ENCODE assay signal across 11 cellular contexts in the genomic region with DNA sequence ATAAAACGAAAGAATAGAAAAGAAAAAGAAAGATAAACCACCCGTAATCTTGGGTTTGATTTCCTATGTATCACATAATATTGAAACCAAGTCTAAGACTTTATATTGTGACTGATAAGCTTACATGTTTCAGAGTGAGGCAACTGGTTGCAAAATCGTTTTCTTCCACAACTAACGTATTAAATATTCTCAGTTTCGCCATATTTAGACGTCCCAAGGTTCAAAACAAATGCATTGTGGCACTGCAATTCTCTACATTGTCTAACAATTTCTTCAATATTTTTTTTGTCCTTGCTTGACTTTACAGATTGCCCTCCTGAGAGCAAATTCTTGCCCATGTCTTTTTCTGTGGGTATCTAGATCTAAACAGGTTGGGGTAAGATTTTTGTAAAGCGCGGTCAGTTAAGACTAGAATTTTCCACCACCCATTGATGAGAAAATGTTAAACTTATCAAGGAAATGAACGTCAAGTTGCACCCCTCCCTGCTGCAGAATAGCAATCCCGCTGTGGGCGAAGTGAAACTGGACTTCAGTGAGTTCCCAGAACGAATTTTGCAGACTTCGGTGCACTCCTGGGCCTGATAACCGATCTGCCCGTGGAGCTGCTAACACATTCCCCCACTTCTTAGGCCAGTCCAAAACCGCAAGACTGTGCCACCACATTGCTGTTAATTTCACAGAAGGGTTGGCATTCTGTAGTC. TPM values are rescaled to one million over a fixed set of nuclear protein-coding genes. Genes with fewer than 3 reads are reported as not detected.
DNase-seq lines count a peak whose midpoint lies in the region; ATAC-seq and TF ChIP-seq lines count a peak whose summit lies in the region.
"Had no signal": no experiment of that assay in that cellular context is flagged by ENCODE, and none has a peak within 500 bp of the region (broad histone marks: within the 10 kb centered on the region; RNA-seq: fewer than 3 reads in every experiment).

No MANE protein-coding gene starts in this region.

- peak overlapping the region; percentile 99 for H3K9ac ChIP-seq in SK-N-SH
- peak overlapping the region; percentile 92 to 97 for H3K9ac ChIP-seq in liver (ENCODE audit: low read depth in 1 of 2, low read length in 2 of 2)

- no peaks in the 10 kb centered on the region for H3K9me3 ChIP-seq in SK-N-SH
- H3K9me3 ChIP-seq in liver (ENCODE audit: control insufficient read depth in 4 of 4, low read length in 3 of 4): no peaks in the 10 kb centered on the region

- peak overlapping the region; percentile 78 to 96 for H3K4me3 ChIP-seq in SK-N-SH (ENCODE audit: low read depth in 2 of 2, low read length in 1 of 2)
- peak overlapping the region; percentile 63 to 83 (median 79) for H3K4me3 ChIP-seq in liver (ENCODE audit: low read depth in 1 of 3, low read length in 3 of 3)

- H3K4me3 Mint-ChIP-seq in brain (peak overlapping the region in 4 of 5 experiments; percentile 20 to 98 (median 89)), type B pancreatic cell (peak overlapping the region; percentile 98)

- no peak for TF ChIP-seq EP300 in SK-N-SH (IDR thresholded peaks at IDR 0.05; ENCODE audit: borderline replicate concordance in 1 of 2, low read depth in 1 of 2, low read length in 1 of 2)

- WGBS in SK-N-SH (ENCODE audit: low lambda C conversion rate): 11% methylated on average over 16 of the region's 16 CpGs
- 12% methylated on average over 16 of the region's 16 CpGs for WGBS in liver

- TF ChIP-seq RAD21 in SK-N-SH (IDR thresholded peaks at IDR 0.05; ENCODE audit: low read length) (no peak), liver (IDR thresholded peaks at IDR 0.05) (no peak)

- no peaks in the 10 kb centered on the region for H3K9me2 ChIP-seq in SK-N-SH

- H3K4me1 ChIP-seq in SK-N-SH (ENCODE audit: control insufficient read depth in 1 of 2, insufficient read depth in 2 of 2, low read depth in 1 of 2, low read length in 1 of 2) (peaks cover 0 to 37% of the 10 kb centered on the region in 2 experiments; a peak in 2 of 4 replicates), liver (ENCODE audit: control insufficient read depth in 4 of 4, insufficient read depth in 4 of 4, low read length in 3 of 4) (peaks cover 2 to 20% (median 8%) of the 10 kb centered on the region in 4 donors)

- H3K27ac ChIP-seq in SK-N-SH (ENCODE audit: low read depth in 2 of 2, low read length in 1 of 2) (peak overlapping the region; percentile 96), liver (ENCODE audit: low read depth in 1 of 2, low read length in 2 of 2) (peak overlapping the region; percentile 93 to 95)

- no peaks in the 10 kb centered on the region for H4K20me1 ChIP-seq in SK-N-SH (ENCODE audit: insufficient read depth)

- H3K79me2 ChIP-seq in SK-N-SH (ENCODE audit: insufficient read depth): peaks cover 62% of the 10 kb centered on the region

- H2AFZ ChIP-seq in SK-N-SH (ENCODE audit: low read depth): peak overlapping the region; percentile 52; the same call in 1 of the 2 replicates

- peaks cover 25% of the 10 kb centered on the region for H3F3A ChIP-seq in SK-N-SH (replicated peaks; ENCODE audit: insufficient read depth)

- POLR2A ChIA-PET in SK-N-SH (lab: Yijun Ruan, JAX): interaction anchor here (1.5 to 5.1 kb wide), 3 partner anchors 10 to 774 kb away, joined by 4 to 77 read pairs (median 5); no protein-coding TSS in a partner anchor

- no peak for DNase-seq in SK-N-SH
- DNase-seq in type B pancreatic cell (ENCODE audit: extremely low spot score, unreplicated experiment): no peak
- no peak for DNase-seq in activated CD4-positive, CD25-positive, alpha-beta regulatory T cell (lab: John Stamatoyannopoulos, UW)
- DNase-seq in activated CD4-positive, alpha-beta T cell treated with anti-CD3 and anti-CD28 coated beads, Interleukin-2, amount 50 U/mL, for 4 hours: no peak
- DNase-seq: AML-193, erythroblast, NCI-H2227 treated with DMSO at 0.1 percent for 48 hours had no signal

- H3K9me3 Mint-ChIP-seq in brain (peaks cover 0 to 11% (median 8%) of the 10 kb centered on the region in 5 experiments), type B pancreatic cell (no peaks in the 10 kb centered on the region)

- CTCF ChIA-PET in SK-N-SH (lab: Yijun Ruan, JAX): interaction anchor here (1.0 to 6.7 kb wide), 3 partner anchors 10 to 1236 kb away, joined by 3 to 117 read pairs (median 3); no protein-coding TSS in a partner anchor

- H3K36me3 ChIP-seq in SK-N-SH (replicated peaks in 1 of 2; ENCODE audit: control insufficient read depth in 1 of 2, insufficient read depth in 2 of 2, low read length in 1 of 2): peaks cover 13 to 24% of the 10 kb centered on the region in 2 experiments
- peaks cover 1 to 16% (median 6%) of the 10 kb centered on the region in 4 donors for H3K36me3 ChIP-seq in liver (ENCODE audit: control insufficient read depth in 4 of 4, insufficient read depth in 3 of 4, low read depth in 1 of 4, low read length in 3 of 4)

- H3K27ac Mint-ChIP-seq in brain: peak overlapping the region in 2 of 5 experiments; percentile 62 to 98
- peak overlapping the region; percentile 98 for H3K27ac Mint-ChIP-seq in type B pancreatic cell

- ATAC-seq in SK-N-SH treated with all-trans-retinoic acid at 6 μM for 48 hours (no peak), GM19328 (IDR thresholded peaks at IDR 0.05; ENCODE audit: unreplicated experiment) (no peak)

- TF ChIP-seq CTCF in SK-N-SH (IDR thresholded peaks at IDR 0.05) (no peak), brain (conservative IDR thresholded peaks at IDR 0.05) (no peak), liver (IDR thresholded peaks at IDR 0.05; ENCODE audit: low read depth, low read length, missing input control) (no peak), type B pancreatic cell (conservative IDR thresholded peaks at IDR 0.05) (no peak)

- H3K27me3 ChIP-seq in SK-N-SH (ENCODE audit: insufficient read depth) (no peaks in the 10 kb centered on the region), liver (ENCODE audit: control insufficient read depth in 4 of 4, insufficient read depth in 4 of 4, low read length in 3 of 4) (no peaks in the 10 kb centered on the region)

- peaks cover 39% of the 10 kb centered on the region for H3K4me1 Mint-ChIP-seq in brain
- peaks cover 35% of the 10 kb centered on the region for H3K4me1 Mint-ChIP-seq in type B pancreatic cell (ENCODE audit: unreplicated experiment)

- peaks cover 14% of the 10 kb centered on the region for H3K36me3 Mint-ChIP-seq in brain
- H3K36me3 Mint-ChIP-seq in type B pancreatic cell: peaks cover 50% of the 10 kb centered on the region

- peak overlapping the region; percentile 86 for H3K4me2 ChIP-seq in SK-N-SH

- H3K27me3 Mint-ChIP-seq in brain (peaks cover 98% of the 10 kb centered on the region), type B pancreatic cell (peaks cover 55% of the 10 kb centered on the region)

TF ChIP-seq in SK-N-SH, 30 proteins besides CTCF, POLR2A, EP300 and RAD21:
- TF ChIP-seq, protein P1, sequence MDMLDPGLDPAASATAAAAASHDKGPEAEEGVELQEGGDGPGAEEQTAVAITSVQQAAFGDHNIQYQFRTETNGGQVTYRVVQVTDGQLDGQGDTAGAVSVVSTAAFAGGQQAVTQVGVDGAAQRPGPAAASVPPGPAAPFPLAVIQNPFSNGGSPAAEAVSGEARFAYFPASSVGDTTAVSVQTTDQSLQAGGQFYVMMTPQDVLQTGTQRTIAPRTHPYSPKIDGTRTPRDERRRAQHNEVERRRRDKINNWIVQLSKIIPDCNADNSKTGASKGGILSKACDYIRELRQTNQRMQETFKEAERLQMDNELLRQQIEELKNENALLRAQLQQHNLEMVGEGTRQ (IDR thresholded peaks at IDR 0.05; ENCODE audit: borderline replicate concordance, low read depth, low read length): no peak
- TF ChIP-seq SIN3A (IDR thresholded peaks at IDR 0.05; ENCODE audit: borderline replicate concordance, low read depth, low read length) (0 out of 2 replicates have a peak, but pooled peaks have one; percentile 11), JUND (IDR thresholded peaks at IDR 0.05) (no peak), RCOR1 (IDR thresholded peaks at IDR 0.05; ENCODE audit: low read length) (no peak), TCF12 (IDR thresholded peaks at IDR 0.05) (no peak)

TF ChIP-seq in SK-N-SH treated with all-trans-retinoic acid at 6 μM for 48 hours, 23 proteins besides CTCF, POLR2A, EP300 and RAD21 (continues in another document):
- TF ChIP-seq, protein P2, sequence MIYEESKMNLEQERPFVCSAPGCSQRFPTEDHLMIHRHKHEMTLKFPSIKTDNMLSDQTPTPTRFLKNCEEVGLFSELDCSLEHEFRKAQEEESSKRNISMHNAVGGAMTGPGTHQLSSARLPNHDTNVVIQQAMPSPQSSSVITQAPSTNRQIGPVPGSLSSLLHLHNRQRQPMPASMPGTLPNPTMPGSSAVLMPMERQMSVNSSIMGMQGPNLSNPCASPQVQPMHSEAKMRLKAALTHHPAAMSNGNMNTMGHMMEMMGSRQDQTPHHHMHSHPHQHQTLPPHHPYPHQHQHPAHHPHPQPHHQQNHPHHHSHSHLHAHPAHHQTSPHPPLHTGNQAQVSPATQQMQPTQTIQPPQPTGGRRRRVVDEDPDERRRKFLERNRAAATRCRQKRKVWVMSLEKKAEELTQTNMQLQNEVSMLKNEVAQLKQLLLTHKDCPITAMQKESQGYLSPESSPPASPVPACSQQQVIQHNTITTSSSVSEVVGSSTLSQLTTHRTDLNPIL (CRISPR knock-in tag; IDR thresholded peaks at IDR 0.05; ENCODE audit: low read depth): no peak
- TF ChIP-seq ESRRG (CRISPR knock-in tag; IDR thresholded peaks at IDR 0.05): no peak
- TF ChIP-seq ZC3H10 (CRISPR knock-in tag; IDR thresholded peaks at IDR 0.05): no peak

TF ChIP-seq in liver, 16 proteins besides CTCF, POLR2A, EP300 and RAD21 (continues in another document):
- TF ChIP-seq HNF4A (conservative IDR thresholded peaks at IDR 0.05) (no peak), FOXA2 (IDR thresholded peaks at IDR 0.05) (no peak), EGR1 (IDR thresholded peaks at IDR 0.05; ENCODE audit: low read depth in 2 of 2) (no peak), RXRA (IDR thresholded peaks at IDR 0.05) (no peak)
- TF ChIP-seq, protein P3, sequence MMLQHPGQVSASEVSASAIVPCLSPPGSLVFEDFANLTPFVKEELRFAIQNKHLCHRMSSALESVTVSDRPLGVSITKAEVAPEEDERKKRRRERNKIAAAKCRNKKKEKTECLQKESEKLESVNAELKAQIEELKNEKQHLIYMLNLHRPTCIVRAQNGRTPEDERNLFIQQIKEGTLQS (IDR thresholded peaks at IDR 0.05): no peak

RNA-seq across cellular contexts. Expression of a gene that starts 2.7 kb away (rescaled TPM):
- 10.2 and 11.3 TPM in 2 replicates for polyA plus RNA-seq in SK-N-SH (2012; rRNA removed)
- 6.2 and 8.5 TPM in 2 replicates for polyA plus RNA-seq in SK-N-SH (2012; cell fraction: cytosol; rRNA removed)
- 32.3 and 34.6 TPM in 2 replicates for polyA plus RNA-seq in SK-N-SH (2012; cell fraction: nucleus; rRNA removed)
- 5.1 TPM for polyA plus RNA-seq in brain (ENCODE audit: insufficient read depth, low read depth, low replicate concordance)
- total RNA-seq in liver: 10 to 100 TPM in 1 of 2 donors, 1 to 10 TPM in 1; 5.8 to 23.0 TPM
- polyA plus RNA-seq in liver: 10 to 100 TPM; 12.2 to 26.8 TPM
- 102 and 130 TPM in 2 replicates for total RNA-seq in type B pancreatic cell (ENCODE audit: low replicate concordance)
